Comparison of ENCODE assay signal across 22 cellular contexts in genomic region chr11:81579339-81579738, GRCh38.
DNase-seq lines count a peak whose midpoint lies in the region; ATAC-seq, FAIRE-seq and TF ChIP-seq lines count a peak whose summit lies in the region.
"Had no signal": no experiment of that assay in that cellular context is flagged by ENCODE, and none has a peak within 500 bp of the region (broad histone marks: within the 10 kb centered on the region; RNA-seq: fewer than 3 reads in every experiment).

No MANE protein-coding gene starts in this region.

- peaks cover 2% of the 10 kb centered on the region for H3K4me1 Mint-ChIP-seq in neural progenitor cell
- H3K4me1 Mint-ChIP-seq: CD4-positive, alpha-beta memory T cell had no signal

- H3K9me3 Mint-ChIP-seq in neural progenitor cell: no peaks in the 10 kb centered on the region
- H3K9me3 Mint-ChIP-seq: CD4-positive, alpha-beta memory T cell had no signal

- H4K20me1 ChIP-seq in neural progenitor cell (ENCODE audit: low read depth): no peaks in the 10 kb centered on the region

- CTCF ChIA-PET in A673 (lab: Charles Lee): no interaction called here

- DNase-seq in A673 (ENCODE audit: low spot score) (peak; percentile 55), NCI-H82 (lab: John Stamatoyannopoulos, UW) (peak; percentile 38), left colon (no peak), neural progenitor cell (ENCODE audit: low spot score) (peak; percentile 3), HPDE6-E6E7 (ENCODE audit: extremely low spot score) (no peak), mucosa of gallbladder (ENCODE audit: low spot score) (no peak), pancreas (no peak)
- DNase-seq: 8988T; C1 segment of cervical spinal cord; Calu3; CD4-positive, alpha-beta memory T cell; COR-L47; DMS79; EL; GDM1; GM23248; H7; HCEC 1CT had no signal

- POLR2A ChIA-PET in A673 (lab: Charles Lee; ENCODE audit: low non-redundant PET): no interaction called here

- ATAC-seq in left colon (peak; percentile 86), pancreas (no peak)
- ATAC-seq: A549, GM12878 had no signal

- H3K4me3 ChIP-seq in A673 (ENCODE audit: low read depth, low read length, poor library complexity, severe bottlenecking) (no peak overlapping the region), neural progenitor cell (no peak overlapping the region), pancreas (no peak overlapping the region)
- H3K4me3 ChIP-seq: A549, GM12878, GM23248 had no signal

- no peak overlapping the region for H3K4me2 ChIP-seq in neural progenitor cell
- H3K4me2 ChIP-seq: A549 had no signal

- peaks cover 23% of the 10 kb centered on the region for H3K4me1 ChIP-seq in A673 (ENCODE audit: insufficient read depth, low read length, poor library complexity, severe bottlenecking)
- H3K4me1 ChIP-seq in neural progenitor cell: no peaks in the 10 kb centered on the region
- H3K4me1 ChIP-seq in pancreas: no peaks in the 10 kb centered on the region
- H3K4me1 ChIP-seq: A549 had no signal

- no peaks in the 10 kb centered on the region for H3K27me3 Mint-ChIP-seq in neural progenitor cell (ENCODE audit: insufficient read depth, low read depth)
- H3K27me3 Mint-ChIP-seq: CD4-positive, alpha-beta memory T cell had no signal

- WGBS in pancreas, 2 donors: 18 to 30% methylated on average over 2 of the region's 2 CpGs

- FAIRE-seq in pancreas (lab: Jason Lieb, UNC): no peak
- FAIRE-seq: A549, GM12878, GM19239, H1 had no signal

- no peak overlapping the region for H3K9ac ChIP-seq in neural progenitor cell
- H3K9ac ChIP-seq: GM23248 had no signal

- no peaks in the 10 kb centered on the region for H3F3A ChIP-seq in neural progenitor cell (ENCODE audit: low read depth)

- H3K27ac Mint-ChIP-seq in neural progenitor cell: no peak overlapping the region
- H3K27ac Mint-ChIP-seq: CD4-positive, alpha-beta memory T cell had no signal

- no peak overlapping the region for H3K4me3 Mint-ChIP-seq in neural progenitor cell
- H3K4me3 Mint-ChIP-seq: CD4-positive, alpha-beta memory T cell had no signal

- H3K9me3 ChIP-seq in A673 (ENCODE audit: low read depth, low read length, poor library complexity, severe bottlenecking) (no peaks in the 10 kb centered on the region), neural progenitor cell (ENCODE audit: low read depth) (no peaks in the 10 kb centered on the region), pancreas (no peaks in the 10 kb centered on the region)
- H3K9me3 ChIP-seq: A549 had no signal

- H3K36me3 Mint-ChIP-seq in neural progenitor cell: no peaks in the 10 kb centered on the region
- H3K36me3 Mint-ChIP-seq: CD4-positive, alpha-beta memory T cell had no signal

- H3K27ac ChIP-seq in A673 (ENCODE audit: low read depth, low read length, poor library complexity, severe bottlenecking) (no peak overlapping the region), neural progenitor cell (no peak overlapping the region), pancreas (no peak overlapping the region)
- H3K27ac ChIP-seq: A549, GM23248 had no signal

- H2AFZ ChIP-seq in neural progenitor cell (replicated peaks): no peak overlapping the region
- H2AFZ ChIP-seq: GM23248 had no signal

- H3K36me3 ChIP-seq in A673 (ENCODE audit: insufficient read depth, low read length, poor library complexity, severe bottlenecking) (no peaks in the 10 kb centered on the region), neural progenitor cell (no peaks in the 10 kb centered on the region), pancreas (no peaks in the 10 kb centered on the region)

- H3K79me2 ChIP-seq in neural progenitor cell (ENCODE audit: low read depth): no peaks in the 10 kb centered on the region

- no TSS peak for BruUV-seq in A673 (replicated peaks; lab: Mats Ljungman, UMichigan)

- TF ChIP-seq CTCF in A673 (conservative IDR thresholded peaks at IDR 0.05; ENCODE audit: low read depth, low read length) (no peak), neural progenitor cell (IDR thresholded peaks at IDR 0.05) (no peak), pancreas (IDR thresholded peaks at IDR 0.05) (no peak)

- intact Hi-C loops in A673 (cut with micrococcal nuclease; ENCODE audit: unreplicated experiment) (no loop called here), left colon (cut with DNase I, micrococcal nuclease) (no loop called here), pancreas (cut with DNase I) (no loop called here)

- H3K27me3 ChIP-seq in A673 (replicated peaks; ENCODE audit: insufficient read depth, low read depth, low read length, poor library complexity): no peaks in the 10 kb centered on the region
- no peaks in the 10 kb centered on the region for H3K27me3 ChIP-seq in neural progenitor cell
- H3K27me3 ChIP-seq in pancreas: no peaks in the 10 kb centered on the region

Comparison
In these comparisons a context has a peak if more than half of its experiments do, and no peak if none do; other contexts are left out.
1. DNase-seq: peak in A673 (single experiment), NCI-H82 (single experiment) and neural progenitor cell (single experiment); none in left colon (0 of 2), HPDE6-E6E7 (single experiment), mucosa of gallbladder (single experiment) and pancreas (0 of 6).